In the genomic region with DNA sequence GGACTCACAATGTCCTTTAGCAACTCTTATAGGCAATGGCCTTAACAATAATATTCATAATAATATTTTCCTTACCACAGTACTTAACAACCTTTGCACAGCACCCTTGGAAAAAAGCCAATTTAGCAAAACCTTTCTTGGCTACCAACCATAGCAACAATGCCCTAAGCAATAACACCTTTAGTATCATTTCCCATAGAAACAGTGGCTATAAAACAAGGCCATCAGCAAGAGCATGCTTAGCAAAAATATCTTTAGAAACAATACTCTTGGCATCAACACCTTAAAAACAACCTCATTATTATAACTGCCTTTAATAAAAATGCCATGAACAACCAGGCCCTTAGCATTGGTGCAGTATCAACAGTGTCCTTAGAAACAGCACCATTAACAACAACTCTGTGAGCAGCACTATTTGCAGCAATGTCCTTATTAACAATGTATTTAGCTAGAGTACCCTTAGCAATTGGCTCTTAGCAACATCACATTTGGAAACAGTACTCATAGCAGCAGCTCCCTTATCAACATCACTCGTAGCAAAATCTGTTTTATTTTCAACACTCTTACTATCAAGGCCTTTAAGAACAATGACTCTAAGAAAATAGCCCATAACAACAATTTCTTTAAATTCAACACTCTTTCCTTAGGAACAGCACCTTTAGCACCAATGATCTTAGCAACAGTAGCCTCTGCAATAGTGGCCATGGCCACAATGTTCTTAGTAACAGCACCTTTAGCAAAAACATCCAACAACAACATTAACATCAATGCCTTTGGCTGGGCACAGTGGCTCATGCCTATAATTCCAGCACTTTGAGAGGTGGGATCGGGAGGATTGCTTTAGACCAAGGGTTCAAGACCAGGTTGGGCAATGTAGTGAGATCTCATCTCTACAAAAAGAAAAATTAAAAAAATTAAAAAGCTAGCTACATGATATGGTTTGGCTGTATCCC, we compare ENCODE assay signal across 6 cellular contexts. TPM values are rescaled to one million over a fixed set of nuclear protein-coding genes. Genes with fewer than 3 reads are reported as not detected.
"Had no signal": no experiment of that assay in that cellular context is flagged by ENCODE, and none has a peak within 500 bp of the region (broad histone marks: within the 10 kb centered on the region; RNA-seq: fewer than 3 reads in every experiment).

No MANE protein-coding gene starts in this region.

RNA-seq across cellular contexts. Expression of gene SPATA31A3, which starts 52.2 kb away (rescaled TPM):
- total RNA-seq: M059J, PC-3, Peyer's patch, SJSA1 had no signal
- polyA plus RNA-seq: K562, SK-N-SH had no signal
